19 cellular contexts compared by ENCODE assay signal in genomic region chr17:58694302-58694701, GRCh38.
DNase-seq lines count a peak whose midpoint lies in the region; ATAC-seq and TF ChIP-seq lines count a peak whose summit lies in the region.
"Had no signal": no experiment of that assay in that cellular context is flagged by ENCODE, and none has a peak within 500 bp of the region (broad histone marks: within the 10 kb centered on the region; RNA-seq: fewer than 3 reads in every experiment).

No MANE protein-coding gene starts in this region.

- no peak for DNase-seq in stimulated activated naive CD8-positive, alpha-beta T cell treated with anti-CD3 and anti-CD28 coated beads, Interleukin-15, Interleukin-2, amounts not matched to agents 100 U/mL and 50 U/mL, for 24 hours
- DNase-seq in central memory CD8-positive, alpha-beta T cell (ENCODE audit: low spot score in 2 of 2), result no peak
- DNase-seq in hypothalamus (lab: John Stamatoyannopoulos, UW) (no peak), SKM-1 (lab: John Stamatoyannopoulos, UW; ENCODE audit: unreplicated experiment) (no peak)
- DNase-seq: activated CD4-positive, alpha-beta T cell treated with anti-CD3 and anti-CD28 coated beads for 1 hour; Calu3; MV-4-11; NCI-H2081; NCI-H446 treated with DMSO at 0.1 percent for 48 hours; retina; stimulated activated naive CD4-positive, alpha-beta T cell treated with Interleukin-2 at 50 U/mL for 16 hours; upper lobe of right lung had no signal

- ATAC-seq in stimulated activated naive CD8-positive, alpha-beta T cell treated with anti-CD3 and anti-CD28 coated beads, Interleukin-15, Interleukin-2, amounts not matched to agents 100 U/mL and 50 U/mL, for 24 hours, result no peak
- no peak for ATAC-seq in central memory CD8-positive, alpha-beta T cell (replicated peaks; ENCODE audit: extremely low read depth, poor library complexity, severe bottlenecking)
- no peak for ATAC-seq in activated CD4-positive, CD25-positive, alpha-beta regulatory T cell treated with anti-CD3 and anti-CD28 coated beads, Interleukin-2, amount 50 U/mL, for 24 hours
- ATAC-seq: esophagus mucosa, gastroesophageal sphincter, left lobe of liver, upper lobe of right lung had no signal

- peaks cover 32% of the 10 kb centered on the region for H3K79me2 ChIP-seq in OCI-LY3 (ENCODE audit: low read length)

- no peaks in the 10 kb centered on the region for H3K9me3 ChIP-seq in OCI-LY3 (ENCODE audit: insufficient read depth, low read length)
- H3K9me3 ChIP-seq: gastroesophageal sphincter, upper lobe of right lung had no signal

- no peak overlapping the region for H2AFZ ChIP-seq in OCI-LY3 (ENCODE audit: low read depth, low read length)

- peaks cover 21% of the 10 kb centered on the region for H3K36me3 ChIP-seq in OCI-LY3 (replicated peaks; ENCODE audit: low read depth, low read length)
- H3K36me3 ChIP-seq: upper lobe of right lung had no signal

- no peaks in the 10 kb centered on the region for H4K20me1 ChIP-seq in OCI-LY3 (ENCODE audit: insufficient read depth, low read length)

- no peaks in the 10 kb centered on the region for H3K27me3 Mint-ChIP-seq in stimulated activated naive CD8-positive, alpha-beta T cell treated with anti-CD3 and anti-CD28 coated beads, Interleukin-15, Interleukin-2, amounts not matched to agents 100 ng/mL and 50 ng/mL, for 24 hours
- no peaks in the 10 kb centered on the region for H3K27me3 Mint-ChIP-seq in central memory CD8-positive, alpha-beta T cell
- H3K27me3 Mint-ChIP-seq: IgD-negative memory B cell had no signal

- no peak overlapping the region for H3K9ac ChIP-seq in OCI-LY3 (ENCODE audit: low read length)

- no peak overlapping the region for H3K27ac ChIP-seq in OCI-LY3 (ENCODE audit: low read length)
- H3K27ac ChIP-seq: gastroesophageal sphincter, upper lobe of right lung had no signal

- H3K9me3 Mint-ChIP-seq in stimulated activated naive CD8-positive, alpha-beta T cell treated with anti-CD3 and anti-CD28 coated beads, Interleukin-15, Interleukin-2, amounts not matched to agents 100 ng/mL and 50 ng/mL, for 24 hours, result no peaks in the 10 kb centered on the region
- no peaks in the 10 kb centered on the region for H3K9me3 Mint-ChIP-seq in central memory CD8-positive, alpha-beta T cell
- H3K9me3 Mint-ChIP-seq: IgD-negative memory B cell had no signal

- peak overlapping the region; percentile 93 for H3K4me3 Mint-ChIP-seq in stimulated activated naive CD8-positive, alpha-beta T cell treated with anti-CD3 and anti-CD28 coated beads, Interleukin-15, Interleukin-2, amounts not matched to agents 100 ng/mL and 50 ng/mL, for 24 hours
- H3K4me3 Mint-ChIP-seq in central memory CD8-positive, alpha-beta T cell, result no peak overlapping the region

- H3K4me1 ChIP-seq in OCI-LY3 (ENCODE audit: low read length), result peaks cover 22% of the 10 kb centered on the region

- TF ChIP-seq CTCF in OCI-LY3 (IDR thresholded peaks at IDR 0.05; ENCODE audit: low read depth, low read length), result no peak

- peak overlapping the region; percentile 88; the same call in 1 of the 2 replicates for H3K4me2 ChIP-seq in OCI-LY3 (ENCODE audit: low read length)

- no peaks in the 10 kb centered on the region for H3K27me3 ChIP-seq in OCI-LY3 (ENCODE audit: low read depth, low read length)
- H3K27me3 ChIP-seq: gastroesophageal sphincter, upper lobe of right lung had no signal

- H3K36me3 Mint-ChIP-seq in stimulated activated naive CD8-positive, alpha-beta T cell treated with anti-CD3 and anti-CD28 coated beads, Interleukin-15, Interleukin-2, amounts not matched to agents 100 ng/mL and 50 ng/mL, for 24 hours (ENCODE audit: low read depth), result peaks cover 30% of the 10 kb centered on the region
- peaks cover 10% of the 10 kb centered on the region for H3K36me3 Mint-ChIP-seq in central memory CD8-positive, alpha-beta T cell (ENCODE audit: insufficient read depth)

- H3K4me1 Mint-ChIP-seq in stimulated activated naive CD8-positive, alpha-beta T cell treated with anti-CD3 and anti-CD28 coated beads, Interleukin-15, Interleukin-2, amounts not matched to agents 100 ng/mL and 50 ng/mL, for 24 hours (ENCODE audit: low read depth), result peaks cover 30% of the 10 kb centered on the region
- H3K4me1 Mint-ChIP-seq in central memory CD8-positive, alpha-beta T cell, result peaks cover 17% of the 10 kb centered on the region

- no peak overlapping the region for H3K4me3 ChIP-seq in OCI-LY3 (ENCODE audit: low read length)
- H3K4me3 ChIP-seq: gastroesophageal sphincter, upper lobe of right lung had no signal

- H3K27ac Mint-ChIP-seq in stimulated activated naive CD8-positive, alpha-beta T cell treated with anti-CD3 and anti-CD28 coated beads, Interleukin-15, Interleukin-2, amounts not matched to agents 100 ng/mL and 50 ng/mL, for 24 hours, result no peak overlapping the region
- peak overlapping the region; percentile 90 for H3K27ac Mint-ChIP-seq in central memory CD8-positive, alpha-beta T cell (ENCODE audit: low read depth)
